ENCODE assay signal across 26 cellular contexts in the genomic region with DNA sequence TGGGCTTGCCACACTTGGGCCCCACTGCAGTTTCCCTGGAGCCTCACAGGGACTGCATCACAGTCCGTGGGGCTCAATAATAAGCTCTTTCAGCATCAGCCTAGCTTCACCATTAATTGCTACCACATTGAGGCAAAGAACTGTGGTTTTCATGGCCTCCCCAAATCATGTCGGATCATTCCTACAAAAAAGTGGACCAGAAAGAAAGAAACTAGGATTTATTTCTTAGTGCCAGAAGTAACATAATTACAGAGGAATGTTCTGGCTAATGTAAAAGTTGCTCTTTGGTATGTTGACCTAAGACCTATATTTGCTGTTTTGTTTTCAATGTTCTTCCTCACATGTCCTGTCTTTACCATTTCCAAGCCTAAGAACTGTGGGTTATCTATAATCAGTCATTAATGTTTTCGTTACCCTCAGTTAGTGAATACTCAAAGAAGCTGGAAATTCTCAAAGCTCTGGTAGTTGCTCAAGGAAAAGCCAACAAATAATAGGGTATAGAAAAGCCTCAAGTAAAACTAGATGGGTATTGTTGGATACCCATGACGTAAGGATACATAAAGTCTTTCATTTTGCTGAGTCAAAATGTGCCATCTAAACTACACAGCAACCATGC.
DNase-seq lines count a peak whose midpoint lies in the region; ATAC-seq and TF ChIP-seq lines count a peak whose summit lies in the region.
"Had no signal": no experiment of that assay in that cellular context is flagged by ENCODE, and none has a peak within 500 bp of the region (broad histone marks: within the 10 kb centered on the region; RNA-seq: fewer than 3 reads in every experiment).

No MANE protein-coding gene starts in this region.

- H3K4me3 ChIP-seq in cardiac fibroblast (replicated peaks in 1 of 2; ENCODE audit: low read depth in 2 of 2, low read length in 2 of 2) (no peak overlapping the region), gastroesophageal sphincter (no peak overlapping the region), thoracic aorta (no peak overlapping the region), colonic mucosa (no peak overlapping the region), heart left ventricle (no peak overlapping the region)
- H3K4me3 ChIP-seq: gastrocnemius medialis, MG63, sigmoid colon, upper lobe of left lung had no signal

- H3K27me3 Mint-ChIP-seq in glutamatergic neuron (ENCODE audit: unreplicated experiment), result no peaks in the 10 kb centered on the region
- H3K27me3 Mint-ChIP-seq: B cell; memory B cell; naive thymus-derived CD8-positive, alpha-beta T cell; stimulated activated naive CD8-positive, alpha-beta T cell treated with anti-CD3 and anti-CD28 coated beads, Interleukin-15, Interleukin-2, amounts not matched to agents 100 ng/mL and 50 ng/mL, for 24 hours had no signal

- no peak for TF ChIP-seq EP300 in gastroesophageal sphincter (IDR thresholded peaks at IDR 0.05)

- no peaks in the 10 kb centered on the region for H3K4me1 Mint-ChIP-seq in glutamatergic neuron (ENCODE audit: low read depth, unreplicated experiment)
- H3K4me1 Mint-ChIP-seq: B cell, memory B cell had no signal

- 64 to 84% methylated on average over 4 of the region's 4 CpGs for WGBS in gastroesophageal sphincter (ENCODE audit: low coverage in 1 of 2), 2 donors
- WGBS in heart left ventricle, 4 donors, result 84 to 89% (median 86%) methylated on average over 4 of the region's 4 CpGs

- H3K27ac ChIP-seq in gastroesophageal sphincter (peak overlapping the region in 3 of 4 donors; percentile 14 to 78 (median 77)), thoracic aorta (peak overlapping the region; percentile 3 to 27), colonic mucosa (no peak overlapping the region), heart left ventricle (no peak overlapping the region)
- H3K27ac ChIP-seq: gastrocnemius medialis, parathyroid adenoma, upper lobe of left lung had no signal

- TF ChIP-seq POLR2A in gastroesophageal sphincter (IDR thresholded peaks at IDR 0.05) (no peak), heart left ventricle (IDR thresholded peaks at IDR 0.05) (no peak)

- intact Hi-C loops in colonic mucosa (cut with DNase I), result no loop called here
- intact Hi-C loops in heart left ventricle (cut with DNase I), result no loop called here

- ATAC-seq in gastroesophageal sphincter (no peak), thoracic aorta (ENCODE audit: insufficient number of reproducible peaks, low FRiP score, low read depth) (no peak), heart left ventricle (no peak)
- ATAC-seq: activated T-cell treated with anti-CD3 and anti-CD28 coated beads, Interleukin-2, amount 50 U/mL, for 4 hours; gastrocnemius medialis; naive thymus-derived CD8-positive, alpha-beta T cell had no signal

- no peak overlapping the region for H3K27ac Mint-ChIP-seq in glutamatergic neuron (ENCODE audit: unreplicated experiment)
- H3K27ac Mint-ChIP-seq: activated naive CD4-positive, alpha-beta T cell treated with anti-CD3 and anti-CD28 coated beads for 36 hours; B cell; endodermal cell; memory B cell; stimulated activated naive CD8-positive, alpha-beta T cell treated with anti-CD3 and anti-CD28 coated beads, Interleukin-15, Interleukin-2, amounts not matched to agents 100 ng/mL and 50 ng/mL, for 24 hours had no signal

- DNase-seq in GM04503 (ENCODE audit: low read depth), result peak; percentile 60
- DNase-seq in cardiac fibroblast (ENCODE audit: low read depth in 2 of 2), result peak; percentile 19 to 68
- DNase-seq in thoracic aorta (ENCODE audit: low spot score), result no peak
- DNase-seq in colonic mucosa, result no peak
- DNase-seq in glutamatergic neuron, result no peak
- no peak for DNase-seq in heart left ventricle
- DNase-seq: activated CD8-positive, alpha-beta memory T cell treated with anti-CD3 and anti-CD28 coated beads for 24 hours; activated naive CD4-positive, alpha-beta T cell treated with anti-CD3 and anti-CD28 coated beads for 36 hours; activated T-cell treated with anti-CD3 and anti-CD28 coated beads, Interleukin-2, amount 50 U/mL, for 4 hours; anterior cingulate cortex; endodermal cell; gastrocnemius medialis; kidney glomerular epithelial cell; MG63; naive thymus-derived CD8-positive, alpha-beta T cell; NCI-H146; NCI-H524; sigmoid colon; stimulated activated CD4-positive, alpha-beta T cell treated with anti-CD3 and anti-CD28 coated beads, Interleukin-2, amount 100 ng/mL, for 24 hours; T-helper 9 cell had no signal

- TF ChIP-seq CTCF in cardiac fibroblast (IDR thresholded peaks at IDR 0.05; ENCODE audit: low read depth, low read length) (no peak), gastroesophageal sphincter (IDR thresholded peaks at IDR 0.05) (no peak), thoracic aorta (IDR thresholded peaks at IDR 0.05) (no peak), colonic mucosa (IDR thresholded peaks at IDR 0.05) (no peak), glutamatergic neuron (IDR thresholded peaks at IDR 0.05; ENCODE audit: partially characterized antibody, unreplicated experiment) (no peak), heart left ventricle (IDR thresholded peaks at IDR 0.05) (no peak)

- no peaks in the 10 kb centered on the region for H3K9me3 Mint-ChIP-seq in glutamatergic neuron (ENCODE audit: unreplicated experiment)
- H3K9me3 Mint-ChIP-seq: endodermal cell, memory B cell had no signal

- no peak overlapping the region for H3K9ac ChIP-seq in colonic mucosa (ENCODE audit: low read depth in 2 of 2, low read length in 2 of 2)
- H3K9ac ChIP-seq: parathyroid adenoma had no signal

- no peaks in the 10 kb centered on the region for H3K36me3 Mint-ChIP-seq in glutamatergic neuron (ENCODE audit: unreplicated experiment)
- H3K36me3 Mint-ChIP-seq: memory B cell had no signal

- no peaks in the 10 kb centered on the region for H3K36me3 ChIP-seq in gastroesophageal sphincter
- H3K36me3 ChIP-seq in thoracic aorta, result no peaks in the 10 kb centered on the region
- no peaks in the 10 kb centered on the region for H3K36me3 ChIP-seq in colonic mucosa
- no peaks in the 10 kb centered on the region for H3K36me3 ChIP-seq in heart left ventricle
- H3K36me3 ChIP-seq: gastrocnemius medialis, MG63, sigmoid colon, upper lobe of left lung had no signal

- H3K9me3 ChIP-seq in gastroesophageal sphincter, result peaks cover 0 to 3% (median 0%) of the 10 kb centered on the region in 3 donors
- no peaks in the 10 kb centered on the region for H3K9me3 ChIP-seq in thoracic aorta
- H3K9me3 ChIP-seq in colonic mucosa, result no peaks in the 10 kb centered on the region
- H3K9me3 ChIP-seq in heart left ventricle, result no peaks in the 10 kb centered on the region
- H3K9me3 ChIP-seq: gastrocnemius medialis, MG63, sigmoid colon, upper lobe of left lung had no signal

- H3K4me3 Mint-ChIP-seq in glutamatergic neuron (ENCODE audit: unreplicated experiment), result no peak overlapping the region
- H3K4me3 Mint-ChIP-seq: activated naive CD4-positive, alpha-beta T cell treated with anti-CD3 and anti-CD28 coated beads for 36 hours; activated T-cell treated with anti-CD3 and anti-CD28 coated beads, Interleukin-2, amount 50 U/mL, for 4 hours; B cell; endodermal cell; memory B cell; naive thymus-derived CD8-positive, alpha-beta T cell; stimulated activated naive CD8-positive, alpha-beta T cell treated with anti-CD3 and anti-CD28 coated beads, Interleukin-15, Interleukin-2, amounts not matched to agents 100 ng/mL and 50 ng/mL, for 24 hours had no signal

- H3K27me3 ChIP-seq in gastroesophageal sphincter (no peaks in the 10 kb centered on the region), thoracic aorta (replicated peaks; ENCODE audit: insufficient read depth) (no peaks in the 10 kb centered on the region), colonic mucosa (no peaks in the 10 kb centered on the region), heart left ventricle (no peaks in the 10 kb centered on the region)
- H3K27me3 ChIP-seq: gastrocnemius medialis, MG63, sigmoid colon, upper lobe of left lung had no signal

- H3K4me1 ChIP-seq in gastroesophageal sphincter, result peaks cover 25 to 30% (median 25%) of the 10 kb centered on the region in 3 donors
- peaks cover 29 to 44% of the 10 kb centered on the region in 2 donors for H3K4me1 ChIP-seq in thoracic aorta (ENCODE audit: control insufficient read depth in 1 of 2, low read depth in 2 of 2)
- H3K4me1 ChIP-seq in colonic mucosa, result peaks cover 7% of the 10 kb centered on the region
- peaks cover 3 to 26% (median 22%) of the 10 kb centered on the region in 12 donors for H3K4me1 ChIP-seq in heart left ventricle

Comparison
In these comparisons a context has a peak if more than half of its experiments do, and no peak if none do; other contexts are left out.
1. DNase-seq: peak in GM04503 (single experiment) and cardiac fibroblast (2 of 2); none in thoracic aorta (single experiment), colonic mucosa (single experiment), glutamatergic neuron (single experiment) and heart left ventricle (0 of 5).
2. H3K27ac ChIP-seq: peak in gastroesophageal sphincter (3 of 4) and thoracic aorta (2 of 2); none in colonic mucosa (single experiment) and heart left ventricle (0 of 12).